In the genomic region with DNA sequence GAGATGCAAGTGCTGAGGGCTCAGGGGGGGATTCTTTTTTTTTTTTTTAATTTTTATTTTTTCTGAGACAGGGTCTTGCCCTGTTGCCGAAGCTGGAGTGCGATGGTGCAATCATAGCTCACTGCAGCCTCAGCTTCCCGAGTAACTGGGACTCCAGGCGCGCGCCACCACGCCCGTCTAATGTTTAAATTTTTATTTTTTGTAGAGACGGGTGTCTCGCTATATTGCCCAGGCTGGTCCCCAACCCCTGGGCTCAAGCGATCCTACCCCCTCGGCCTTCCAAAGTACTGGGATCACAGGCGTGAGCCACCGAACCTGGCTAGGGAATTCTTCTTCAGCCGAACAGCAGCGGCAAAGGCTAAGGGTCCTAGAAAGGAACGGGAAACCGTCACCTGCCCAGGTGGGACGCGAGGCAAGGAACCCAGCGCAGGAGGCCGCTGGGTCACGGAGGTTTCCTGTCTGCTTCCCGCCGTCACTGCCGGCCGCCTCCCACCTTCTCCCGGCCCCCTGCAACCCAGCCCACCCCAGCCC, we compare ENCODE assay signal across 11 cellular contexts. TPM values are rescaled to one million over a fixed set of nuclear protein-coding genes. Genes with fewer than 3 reads are reported as not detected.
A peak's percentile ranks its signal among the peaks of the same experiment; 100 is the strongest.
DNase-seq lines count a peak whose midpoint lies in the region; ATAC-seq, FAIRE-seq and TF ChIP-seq lines count a peak whose summit lies in the region.
"Had no signal": no experiment of that assay in that cellular context is flagged by ENCODE, and none has a peak within 500 bp of the region (broad histone marks: within the 10 kb centered on the region; RNA-seq: fewer than 3 reads in every experiment).

No MANE protein-coding gene starts in this region.

- intact Hi-C loops in K562 (cut with micrococcal nuclease), result loop anchor here (10.0 kb wide), 1 partner anchor 120 kb away; no protein-coding TSS in a partner anchor

- no peaks in the 10 kb centered on the region for H3K9me1 ChIP-seq in K562 (ENCODE audit: control insufficient read depth, insufficient read depth, low read length)

- H3K4me3 ChIP-seq in DND-41 (ENCODE audit: low read depth in 1 of 2, low read length in 2 of 2) (no peak overlapping the region), LNCaP clone FGC (ENCODE audit: low read depth, low read length) (peak overlapping the region; percentile 50; the same call in 1 of the 2 replicates), K562 (peak overlapping the region; percentile 51)

- H3K4me2 ChIP-seq in DND-41 (ENCODE audit: insufficient read depth, low read length) (peak overlapping the region; percentile 56; the same call in 1 of the 2 replicates), K562 (ENCODE audit: insufficient read depth, low read length) (peak overlapping the region; percentile 71)

- H4K20me1 ChIP-seq in DND-41 (ENCODE audit: insufficient read depth, low read length) (no peaks in the 10 kb centered on the region), K562 (replicated peaks; ENCODE audit: control insufficient read depth, insufficient read depth, low read length) (0 out of 2 replicates have a peak, but pooled peaks cover 5% of the 10 kb centered on the region)

- no peak overlapping the region for H2AFZ ChIP-seq in DND-41 (ENCODE audit: low read depth, low read length)
- peak overlapping the region; percentile 72 for H2AFZ ChIP-seq in K562 (ENCODE audit: low read depth, low read length)

- peaks cover 11% of the 10 kb centered on the region for H3K4me1 Mint-ChIP-seq in mesothelial cell of epicardium

- peaks cover 11% of the 10 kb centered on the region for H3K4me1 ChIP-seq in DND-41 (ENCODE audit: insufficient read depth, low read length)
- H3K4me1 ChIP-seq in K562 (replicated peaks in 1 of 2; ENCODE audit: control insufficient read depth in 2 of 2, insufficient read depth in 2 of 2, low read length in 2 of 2), result peaks cover 0 to 48% of the 10 kb centered on the region in 2 experiments; a peak in 3 of 5 replicates

- 0 out of 2 replicates have a peak, but pooled peaks have one; percentile 4 for TF ChIP-seq EP300 in K562 (IDR thresholded peaks at IDR 0.05; ENCODE audit: low read length)

- H3K36me3 ChIP-seq in DND-41 (ENCODE audit: insufficient read depth, low read length), result no peaks in the 10 kb centered on the region
- no peaks in the 10 kb centered on the region for H3K36me3 ChIP-seq in K562 (ENCODE audit: control insufficient read depth, insufficient read depth, low read length)
- H3K36me3 ChIP-seq: neutrophil had no signal

- no peak overlapping the region for H3K27ac ChIP-seq in DND-41 (ENCODE audit: low read length)
- no peak overlapping the region for H3K27ac ChIP-seq in K562 (ENCODE audit: extremely low read depth, low read depth, low read length)
- H3K27ac ChIP-seq in caudate nucleus (ENCODE audit: low read depth, low read length), result no peak overlapping the region
- H3K27ac ChIP-seq: neutrophil had no signal

- in situ Hi-C loops in K562 (cut with MboI), result no loop called here

- TF ChIP-seq POLR2A in K562 (conservative IDR thresholded peaks at IDR 0.05), result no peak

- no peaks in the 10 kb centered on the region for H3K79me2 ChIP-seq in DND-41 (ENCODE audit: insufficient read depth, low read length)
- no peaks in the 10 kb centered on the region for H3K79me2 ChIP-seq in K562 (ENCODE audit: control insufficient read depth, insufficient read depth, low read length)

- H3K27me3 ChIP-seq in DND-41 (ENCODE audit: insufficient read depth, low read length, poor library complexity) (no peaks in the 10 kb centered on the region), K562 (ENCODE audit: control insufficient read depth in 2 of 2, insufficient read depth in 2 of 2, low read length in 2 of 2) (peaks cover 0 to 4% of the 10 kb centered on the region in 2 experiments; a peak in 1 of 5 replicates)

- H3K27ac Mint-ChIP-seq in mesothelial cell of epicardium, result no peak overlapping the region

- TF ChIP-seq RAD21 in K562 (CRISPR knock-in tag; conservative IDR thresholded peaks at IDR 0.05 in 1 of 2, IDR thresholded peaks at IDR 0.05 in 1 of 2), result no peak

- DNase-seq in DND-41 (no peak), LNCaP clone FGC (ENCODE audit: low read depth) (no peak), K562 (ENCODE audit: extremely low read depth in 1 of 4, low spot score in 3 of 4) (no peak), mesothelial cell of epicardium (ENCODE audit: low spot score in 2 of 2, unreplicated experiment in 2 of 2) (no peak), caudate nucleus (lab: John Stamatoyannopoulos, UW) (no peak), NCI-H1105 (lab: John Stamatoyannopoulos, UW) (no peak)
- DNase-seq in stimulated activated CD4-positive, alpha-beta T cell treated with anti-CD3 and anti-CD28 coated beads, Interleukin-2, amount 100 ng/mL, for 24 hours, result no peak
- DNase-seq in activated effector memory CD4-positive, alpha-beta T cell treated with Interleukin-2 at 50 U/mL for 16 hours, result no peak
- DNase-seq: SW 1271 had no signal

- FAIRE-seq in K562 (lab: Jason Lieb, UNC), result no peak

- H3K4me3 Mint-ChIP-seq in mesothelial cell of epicardium, result peak overlapping the region; percentile 60

- H3K9ac ChIP-seq in DND-41 (ENCODE audit: low read depth, low read length), result no peak overlapping the region
- peak overlapping the region in 1 of 2 experiments; percentile 94; a peak in 2 of 4 replicates for H3K9ac ChIP-seq in K562 (ENCODE audit: insufficient read depth in 1 of 2, low read depth in 2 of 2, low read length in 2 of 2)

- TF ChIP-seq CTCF in DND-41 (IDR thresholded peaks at IDR 0.05; ENCODE audit: borderline replicate concordance, extremely low read depth, low read length, poor library complexity, severe bottlenecking) (no peak), LNCaP clone FGC (IDR thresholded peaks at IDR 0.05; ENCODE audit: control insufficient read depth, extremely low read depth, insufficient read depth) (no peak), K562 (IDR thresholded peaks at IDR 0.05 in 2 of 3, conservative IDR thresholded peaks at IDR 0.05 in 1 of 3; ENCODE audit: insufficient read depth in 2 of 3, low read depth in 1 of 3, low read length in 3 of 3) (no peak), mesothelial cell of epicardium (IDR thresholded peaks at IDR 0.05; ENCODE audit: unreplicated experiment) (peak; percentile 7)

- H3K9me3 ChIP-seq in DND-41 (ENCODE audit: insufficient read depth, low read length, severe bottlenecking) (no peaks in the 10 kb centered on the region), K562 (replicated peaks; ENCODE audit: control insufficient read depth, insufficient read depth, low read depth, low read length) (no peaks in the 10 kb centered on the region)
- H3K9me3 ChIP-seq: neutrophil had no signal

- BruUV-seq in K562 (replicated peaks; lab: Mats Ljungman, UMichigan), result no TSS peak

- WGBS in K562 (ENCODE audit: insufficient coverage, low coverage, missing lambda C conversion rate), result 13% methylated on average over 28 of the region's 28 CpGs

- CTCF ChIA-PET in K562 (lab: Yijun Ruan, JAX; ENCODE audit: low intra/inter-chr PET ratio), result no interaction called here

- no peak for ATAC-seq in DND-41 (ENCODE audit: insufficient read depth, low read depth)
- ATAC-seq in K562, result no peak

- POLR2A ChIA-PET in K562 (lab: Yijun Ruan, JAX), result interaction anchor here (0.7 to 1.5 kb wide), 5 partner anchors 8 to 286 kb away, joined by 3 to 5 read pairs (median 4); a partner anchor contains a TSS

- no peaks in the 10 kb centered on the region for H3K36me3 Mint-ChIP-seq in mesothelial cell of epicardium

- no peaks in the 10 kb centered on the region for H3K9me3 Mint-ChIP-seq in mesothelial cell of epicardium

- H3K27me3 Mint-ChIP-seq in mesothelial cell of epicardium (ENCODE audit: low read depth), result peaks cover 96% of the 10 kb centered on the region

RNA-seq across cellular contexts. Expression of a gene that starts 13.3 kb away (rescaled TPM):
- 0.81 and 1.4 TPM in 2 replicates for total RNA-seq in K562 (2011; cell fraction: chromatin; rRNA removed; ENCODE audit: low replicate concordance)
- total RNA-seq in K562 (2011; cell fraction: nucleolus; rRNA removed), result 1.3 and 1.8 TPM in 2 replicates
- total RNA-seq in K562 (2011; cell fraction: nucleoplasm; rRNA removed), result 0.73 and 2.6 TPM in 2 replicates
- total RNA-seq in K562 (2014; rRNA removed) (0.45 TPM in 1 of 2 replicates, not detected in the other), K562 (2014; rRNA removed; fragmentation: Illumina TruSeq; extraction: Trizol) (0.15 and 0.54 TPM in 2 replicates), K562 (2015; rRNA removed; fragmentation: Illumina TruSeq; extraction: Trizol) (0.23 TPM in 1 of 2 replicates, not detected in the other), K562 (2021) (0.22 TPM in 1 of 2 replicates, not detected in the other), mesothelial cell of epicardium (not detected in 3 replicates)
- polyA plus RNA-seq in K562 (2011; rRNA removed) (0.46 TPM in 2 replicates), K562 (2014; fragmentation: Illumina TruSeq; extraction: Trizol) (0.30 and 0.61 TPM in 2 replicates), K562 (2014; fragmentation: Nextera tagmentation; extraction: Ambion mirVana) (not detected), K562 (2014; rRNA removed) (0.12 and 0.25 TPM in 2 replicates)
- polyA plus RNA-seq in K562 (2011; cell fraction: cytosol; rRNA removed), result 1.1 and 1.3 TPM in 2 replicates
- 0.57 and 1.0 TPM in 2 replicates for polyA plus RNA-seq in K562 (2011; cell fraction: nucleus; rRNA removed)
- 0.08 and 0.11 TPM in 2 replicates for polyA plus RNA-seq in K562 (2012)
- 0.84 and 2.9 TPM in 2 replicates for polyA minus RNA-seq in K562 (2011; rRNA and poly(A)+ RNA removed)
- 2.0 TPM in 1 of 2 replicates, not detected in the other for polyA minus RNA-seq in K562 (2011; cell fraction: cytosol; rRNA and poly(A)+ RNA removed)
- 0.44 TPM in 1 of 2 replicates, not detected in the other for polyA minus RNA-seq in K562 (2011; cell fraction: nucleus; rRNA and poly(A)+ RNA removed)
- polyA plus RNA-seq: esophagus had no signal

RNA-seq across cellular contexts. Expression of a gene that starts 39.9 kb away (rescaled TPM):
- total RNA-seq in K562 (2011; cell fraction: chromatin; rRNA removed; ENCODE audit: low replicate concordance), result 3.3 and 8.4 TPM in 2 replicates
- total RNA-seq in K562 (2011; cell fraction: nucleolus; rRNA removed), result 6.6 and 7.7 TPM in 2 replicates
- total RNA-seq in K562 (2011; cell fraction: nucleoplasm; rRNA removed), result 4.5 and 4.7 TPM in 2 replicates
- total RNA-seq in K562 (2014; rRNA removed) (2.7 and 3.2 TPM in 2 replicates), K562 (2014; rRNA removed; fragmentation: Illumina TruSeq; extraction: Trizol) (0.61 and 0.84 TPM in 2 replicates), K562 (2015; rRNA removed; fragmentation: Illumina TruSeq; extraction: Trizol) (1.8 and 2.1 TPM in 2 replicates), K562 (2021) (9.3 and 10.0 TPM in 2 replicates), mesothelial cell of epicardium (12.2 to 13.4 TPM (median 12.7 TPM) in 3 replicates)
- polyA plus RNA-seq in K562 (2011; rRNA removed) (0.74 and 1.2 TPM in 2 replicates), K562 (2014; fragmentation: Illumina TruSeq; extraction: Trizol) (1.8 and 5.0 TPM in 2 replicates), K562 (2014; fragmentation: Nextera tagmentation; extraction: Ambion mirVana) (under 1 TPM; 0.49 to 0.62 TPM), K562 (2014; rRNA removed) (3.1 and 3.2 TPM in 2 replicates)
- polyA plus RNA-seq in K562 (2011; cell fraction: cytosol; rRNA removed), result 0.93 and 2.0 TPM in 2 replicates
- polyA plus RNA-seq in K562 (2011; cell fraction: nucleus; rRNA removed), result 3.5 and 6.9 TPM in 2 replicates
- 6.1 and 13.6 TPM in 2 replicates for polyA plus RNA-seq in K562 (2012)
- 0.88 and 0.99 TPM in 2 replicates for polyA minus RNA-seq in K562 (2011; rRNA and poly(A)+ RNA removed)
- polyA minus RNA-seq in K562 (2011; cell fraction: cytosol; rRNA and poly(A)+ RNA removed), result 3.6 and 7.0 TPM in 2 replicates
- polyA minus RNA-seq in K562 (2011; cell fraction: nucleus; rRNA and poly(A)+ RNA removed), result 3.0 and 3.4 TPM in 2 replicates

Comparison
In these comparisons a context has a peak if more than half of its experiments do, and no peak if none do; other contexts are left out.
1. H3K4me3 ChIP-seq: peak in LNCaP clone FGC (single experiment) and K562 (single experiment); none in DND-41 (0 of 2).